In genomic region chr9:91196103-91196761, GRCh38 we compare ENCODE assay signal across 12 cellular contexts.
DNase-seq lines count a peak whose midpoint lies in the region; ATAC-seq and TF ChIP-seq lines count a peak whose summit lies in the region.
"Had no signal": no experiment of that assay in that cellular context is flagged by ENCODE, and none has a peak within 500 bp of the region (broad histone marks: within the 10 kb centered on the region; RNA-seq: fewer than 3 reads in every experiment).

No MANE protein-coding gene starts in this region.

- intact Hi-C loops in CD14-positive monocyte (cut with micrococcal nuclease) (loop anchor here (2.0 to 10.0 kb wide), 3 partner anchors 59 to 227 kb away; partner anchors contain the start of gene NFIL3 (in 1 of the 2)), sigmoid colon (cut with DNase I) (loop anchor here (2.0 to 5.0 kb wide), 2 partner anchors 107 to 516 kb away; no protein-coding TSS in a partner anchor), PC-3 (cut with micrococcal nuclease) (no loop called here)

- TF ChIP-seq POLR2A in gastroesophageal sphincter (IDR thresholded peaks at IDR 0.05) (no peak), sigmoid colon (IDR thresholded peaks at IDR 0.05) (no peak)

- peaks cover 36% of the 10 kb centered on the region for H3K4me1 ChIP-seq in RWPE2 (ENCODE audit: insufficient read depth, poor library complexity, severe bottlenecking)
- peaks cover 9 to 80% (median 40%) of the 10 kb centered on the region in 3 donors for H3K4me1 ChIP-seq in gastroesophageal sphincter
- H3K4me1 ChIP-seq in sigmoid colon = peaks cover 0 to 64% (median 62%) of the 10 kb centered on the region in 4 donors
- peaks cover 49% of the 10 kb centered on the region for H3K4me1 ChIP-seq in PC-3 (ENCODE audit: insufficient read depth, low read length)

- POLR2A ChIA-PET in PC-3 (lab: Charles Lee; ENCODE audit: unreplicated experiment) = no interaction called here

- H3K36me3 Mint-ChIP-seq in CD14-positive monocyte = peaks cover 4 to 8% of the 10 kb centered on the region in 2 donors
- H3K36me3 Mint-ChIP-seq: IgD-negative memory B cell had no signal

- H3K9me3 ChIP-seq in RWPE2 (ENCODE audit: severe bottlenecking) (peaks cover 4% of the 10 kb centered on the region), gastroesophageal sphincter (no peaks in the 10 kb centered on the region), sigmoid colon (no peaks in the 10 kb centered on the region), PC-3 (ENCODE audit: low read length) (no peaks in the 10 kb centered on the region)

- peaks cover 0 to 1% (median 0%) of the 10 kb centered on the region in 3 donors for H3K27me3 Mint-ChIP-seq in CD14-positive monocyte (ENCODE audit: low read depth in 3 of 3)

- no peak for TF ChIP-seq CTCF in CD14-positive monocyte (IDR thresholded peaks at IDR 0.05)
- TF ChIP-seq CTCF in RWPE2 (IDR thresholded peaks at IDR 0.05; ENCODE audit: poor library complexity, severe bottlenecking) = no peak
- no peak for TF ChIP-seq CTCF in gastroesophageal sphincter (IDR thresholded peaks at IDR 0.05)
- no peak for TF ChIP-seq CTCF in sigmoid colon (IDR thresholded peaks at IDR 0.05)
- TF ChIP-seq CTCF in PC-3 (conservative IDR thresholded peaks at IDR 0.05; ENCODE audit: low read depth, low read length) = no peak

- peak overlapping the region; percentile 74 for H3K27ac ChIP-seq in RWPE2 (ENCODE audit: poor library complexity, severe bottlenecking)
- H3K27ac ChIP-seq in gastroesophageal sphincter = peak overlapping the region; percentile 67 to 99 (median 98)
- peak overlapping the region; percentile 81 to 97 (median 95) for H3K27ac ChIP-seq in sigmoid colon
- H3K27ac ChIP-seq in PC-3 (ENCODE audit: low read length) = no peak overlapping the region
- H3K27ac ChIP-seq: foreskin keratinocyte had no signal

- H3K4me2 ChIP-seq in PC-3 (ENCODE audit: low read length) = no peak overlapping the region

- no peaks in the 10 kb centered on the region for H3K79me2 ChIP-seq in PC-3 (ENCODE audit: low read length)

- H3K4me3 ChIP-seq in RWPE2 (ENCODE audit: severe bottlenecking) = no peak overlapping the region
- no peak overlapping the region for H3K4me3 ChIP-seq in gastroesophageal sphincter
- H3K4me3 ChIP-seq in sigmoid colon = no peak overlapping the region
- no peak overlapping the region for H3K4me3 ChIP-seq in PC-3 (ENCODE audit: low read length)

- CTCF ChIA-PET in PC-3 (lab: Charles Lee) = no interaction called here

- H3K4me3 Mint-ChIP-seq in CD14-positive monocyte = no peak overlapping the region

- H3K27me3 ChIP-seq in RWPE2 (ENCODE audit: insufficient read depth, poor library complexity, severe bottlenecking) (no peaks in the 10 kb centered on the region), gastroesophageal sphincter (no peaks in the 10 kb centered on the region), sigmoid colon (no peaks in the 10 kb centered on the region), PC-3 (ENCODE audit: low read length) (no peaks in the 10 kb centered on the region)

- H3K4me1 Mint-ChIP-seq in CD14-positive monocyte = peaks cover 86% of the 10 kb centered on the region

- DNase-seq in CD14-positive monocyte (ENCODE audit: low spot score) (no peak), RWPE2 (ENCODE audit: low spot score) (no peak), sigmoid colon (no peak), PC-3 (no peak), H4 (ENCODE audit: low spot score) (no peak)
- DNase-seq: foreskin keratinocyte, NCI-H2029, T-helper 9 cell had no signal

- H3K9me3 Mint-ChIP-seq in CD14-positive monocyte = peaks cover 0 to 3% (median 0%) of the 10 kb centered on the region in 7 donors

- H3K36me3 ChIP-seq in RWPE2 (ENCODE audit: low read depth) = no peaks in the 10 kb centered on the region
- no peaks in the 10 kb centered on the region for H3K36me3 ChIP-seq in gastroesophageal sphincter
- H3K36me3 ChIP-seq in sigmoid colon = no peaks in the 10 kb centered on the region
- H3K36me3 ChIP-seq in PC-3 (ENCODE audit: low read depth, low read length) = no peaks in the 10 kb centered on the region

- no peak overlapping the region for H3K9ac ChIP-seq in PC-3 (ENCODE audit: low read length)

- WGBS in gastroesophageal sphincter (ENCODE audit: low coverage in 1 of 2), 2 donors = 23 to 34% methylated on average over 3 of the region's 7 CpGs
- 86 to 93% methylated on average over 7 of the region's 7 CpGs for WGBS in sigmoid colon, 2 donors

- no peaks in the 10 kb centered on the region for H3K9me2 ChIP-seq in PC-3 (replicated peaks; ENCODE audit: low read length)

- no peak for TF ChIP-seq EP300 in gastroesophageal sphincter (IDR thresholded peaks at IDR 0.05)
- TF ChIP-seq EP300 in sigmoid colon (IDR thresholded peaks at IDR 0.05) = no peak

- no peak overlapping the region for H2AFZ ChIP-seq in PC-3 (ENCODE audit: low read length)

- no TSS peak for BruUV-seq in PC-3 (replicated peaks; lab: Mats Ljungman, UMichigan)

- no peaks in the 10 kb centered on the region for H3F3A ChIP-seq in PC-3 (ENCODE audit: low read length, unreplicated experiment)

- no peaks in the 10 kb centered on the region for H4K20me1 ChIP-seq in PC-3 (ENCODE audit: low read length)

- ATAC-seq in RWPE2 (ENCODE audit: low read depth) (no peak), gastroesophageal sphincter (no peak), HG03354 (IDR thresholded peaks at IDR 0.05; ENCODE audit: poor library complexity, severe bottlenecking, unreplicated experiment) (no peak), GM19452 (IDR thresholded peaks at IDR 0.05; ENCODE audit: unreplicated experiment) (no peak), PC-3 (no peak)
- ATAC-seq: foreskin keratinocyte had no signal

- peak overlapping the region; percentile 91 to 99 (median 99) for H3K27ac Mint-ChIP-seq in CD14-positive monocyte
